In the genomic region with DNA sequence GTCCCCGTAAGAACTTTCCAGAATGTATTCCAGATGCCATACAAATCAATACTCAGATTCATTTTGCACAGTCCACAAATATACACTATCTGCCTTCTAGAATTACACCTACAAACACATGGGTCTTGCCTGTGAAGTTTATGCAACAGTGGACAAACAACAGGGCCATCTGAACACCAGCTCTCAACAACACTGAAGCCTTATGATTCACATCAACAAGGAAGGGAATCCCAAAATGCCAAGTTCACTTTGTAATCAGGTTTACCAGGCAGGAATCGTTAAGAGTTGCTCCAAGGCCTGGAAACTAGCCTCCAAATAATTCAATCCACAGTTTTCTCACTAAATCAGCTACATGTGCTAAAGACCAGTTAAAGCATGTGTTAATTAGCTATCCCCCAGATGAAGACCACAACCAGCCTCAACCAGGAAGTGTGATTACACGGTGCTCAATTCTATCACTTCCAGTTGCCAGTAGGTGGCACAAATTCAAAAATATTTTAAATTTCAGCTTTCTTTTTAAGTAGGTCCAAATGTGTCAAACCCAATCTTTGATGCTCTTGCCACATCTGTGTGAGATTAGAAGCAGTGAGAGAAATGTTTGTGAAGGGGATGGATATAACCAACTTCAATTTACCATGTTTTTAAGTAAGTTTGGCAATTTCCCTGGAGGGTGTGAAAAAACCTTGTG, we compare ENCODE assay signal across 11 cellular contexts.
DNase-seq lines count a peak whose midpoint lies in the region; ATAC-seq and TF ChIP-seq lines count a peak whose summit lies in the region.
"Had no signal": no experiment of that assay in that cellular context is flagged by ENCODE, and none has a peak within 500 bp of the region (broad histone marks: within the 10 kb centered on the region; RNA-seq: fewer than 3 reads in every experiment).

No MANE protein-coding gene starts in this region.

- no peaks in the 10 kb centered on the region for H3K9me3 ChIP-seq in SK-N-MC (ENCODE audit: low read depth, low read length)
- no peaks in the 10 kb centered on the region for H3K9me3 ChIP-seq in effector memory CD4-positive, alpha-beta T cell (ENCODE audit: control insufficient read depth, low read length)
- peaks cover 0 to 3% (median 0%) of the 10 kb centered on the region in 12 donors for H3K9me3 ChIP-seq in heart left ventricle

- peak; percentile 67 for DNase-seq in AG10803 (ENCODE audit: low read depth)
- peak; percentile 16 for DNase-seq in HFF-Myc (ENCODE audit: extremely low read depth, low read depth)
- DNase-seq in SK-N-MC (ENCODE audit: low read depth, low spot score) = peak; percentile 5
- peak; percentile 5 for DNase-seq in glomerular endothelial cell (ENCODE audit: extremely low read depth, low read depth, low spot score)
- no peak for DNase-seq in NCI-H1694 treated with DMSO at 0.1 percent for 48 hours (lab: John Stamatoyannopoulos, UW)
- DNase-seq in pons (ENCODE audit: low spot score) = no peak
- no peak for DNase-seq in effector memory CD4-positive, alpha-beta T cell
- no peak for DNase-seq in heart left ventricle
- DNase-seq: activated CD8-positive, alpha-beta memory T cell treated with anti-CD3 and anti-CD28 coated beads, Interleukin-2, amount 10 ng/mL, durations not matched to agents 7 days and 5 days; effector CD8-positive, alpha-beta T cell; NCI-H345 had no signal

- H3K9ac ChIP-seq in SK-N-MC (ENCODE audit: insufficient read length) = no peak overlapping the region

- no peak for ATAC-seq in heart left ventricle
- ATAC-seq: activated CD8-positive, alpha-beta memory T cell treated with anti-CD3 and anti-CD28 coated beads, Interleukin-2, amount 10 ng/mL, durations not matched to agents 7 days and 5 days had no signal

- no peak for TF ChIP-seq POLR2A in heart left ventricle (IDR thresholded peaks at IDR 0.05)

- intact Hi-C loops in heart left ventricle (cut with DNase I) = no loop called here

- TF ChIP-seq CTCF in AG10803 (conservative IDR thresholded peaks at IDR 0.05; ENCODE audit: low read length) = peak; percentile 47
- peak; percentile 35 for TF ChIP-seq CTCF in HFF-Myc (IDR thresholded peaks at IDR 0.05; ENCODE audit: low read depth, low read length, missing control alignments)
- TF ChIP-seq CTCF in heart left ventricle (IDR thresholded peaks at IDR 0.05) = peak in 4 of 12 donors; percentile 10 to 17 (median 14)

- 43 to 52% (median 49%) methylated on average over 3 of the region's 3 CpGs for WGBS in heart left ventricle, 4 donors

- no peaks in the 10 kb centered on the region for H3K36me3 ChIP-seq in SK-N-MC (ENCODE audit: insufficient read depth, low read length)
- no peaks in the 10 kb centered on the region for H3K36me3 ChIP-seq in effector memory CD4-positive, alpha-beta T cell (ENCODE audit: control insufficient read depth, insufficient read depth, low read length)
- no peaks in the 10 kb centered on the region for H3K36me3 ChIP-seq in heart left ventricle

- H3K4me1 ChIP-seq in effector memory CD4-positive, alpha-beta T cell (ENCODE audit: control insufficient read depth, insufficient read depth, low read length, poor library complexity, severe bottlenecking) = no peaks in the 10 kb centered on the region
- H3K4me1 ChIP-seq in heart left ventricle = no peaks in the 10 kb centered on the region

- H3K27me3 ChIP-seq in effector memory CD4-positive, alpha-beta T cell (replicated peaks; ENCODE audit: control insufficient read depth, insufficient read depth, low read length, poor library complexity, severe bottlenecking) = no peaks in the 10 kb centered on the region
- H3K27me3 ChIP-seq in heart left ventricle = peaks cover 0 to 4% (median 0%) of the 10 kb centered on the region in 9 donors

- no peak overlapping the region for H3K27ac ChIP-seq in SK-N-MC
- H3K27ac ChIP-seq in effector memory CD4-positive, alpha-beta T cell (ENCODE audit: insufficient read depth, low read length, poor library complexity, severe bottlenecking) = no peak overlapping the region
- no peak overlapping the region for H3K27ac ChIP-seq in heart left ventricle

- H3K4me3 ChIP-seq in AG10803 (ENCODE audit: low read length) = no peak overlapping the region
- no peak overlapping the region for H3K4me3 ChIP-seq in HFF-Myc (replicated peaks; ENCODE audit: low read depth, low read length)
- no peak overlapping the region; the same call in 1 of the 2 replicates for H3K4me3 ChIP-seq in SK-N-MC
- H3K4me3 ChIP-seq in effector memory CD4-positive, alpha-beta T cell (ENCODE audit: insufficient read depth, low read depth, low read length, poor library complexity, severe bottlenecking) = no peak overlapping the region
- H3K4me3 ChIP-seq in heart left ventricle = no peak overlapping the region

Comparison
In these comparisons a context has a peak if more than half of its experiments do, and no peak if none do; other contexts are left out.
1. DNase-seq: peak in AG10803 (single experiment), HFF-Myc (single experiment), SK-N-MC (single experiment) and glomerular endothelial cell (single experiment); none in NCI-H1694 treated with DMSO at 0.1 percent for 48 hours (single experiment), pons (single experiment), effector memory CD4-positive, alpha-beta T cell (0 of 3) and heart left ventricle (0 of 5).